Comparison of ENCODE assay signal across 21 cellular contexts in the genomic region with DNA sequence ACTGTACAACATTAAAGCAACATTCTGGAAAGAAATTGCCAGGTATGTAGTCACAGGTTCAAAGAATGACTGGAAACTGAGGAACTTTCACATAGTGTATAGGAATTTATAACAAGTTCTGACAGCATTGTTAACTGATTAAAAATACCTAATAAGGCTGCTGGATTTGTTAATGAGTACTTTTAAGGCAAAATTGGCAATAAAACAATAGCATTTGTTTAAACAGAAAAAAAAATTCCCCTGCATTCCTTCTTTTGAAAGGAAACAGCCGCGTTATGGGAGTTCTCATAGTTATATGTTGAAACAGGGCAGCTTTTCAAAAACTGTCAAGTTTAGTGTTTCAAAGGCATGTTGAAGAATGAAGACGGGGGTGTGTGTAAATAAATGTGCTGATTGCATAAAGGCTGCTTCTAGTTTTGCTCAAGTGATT.
DNase-seq lines count a peak whose midpoint lies in the region; ATAC-seq and TF ChIP-seq lines count a peak whose summit lies in the region.
"Had no signal": no experiment of that assay in that cellular context is flagged by ENCODE, and none has a peak within 500 bp of the region (broad histone marks: within the 10 kb centered on the region; RNA-seq: fewer than 3 reads in every experiment).

No MANE protein-coding gene starts in this region.

- peaks cover 1% of the 10 kb centered on the region for H3K27me3 Mint-ChIP-seq in glutamatergic neuron (ENCODE audit: unreplicated experiment)
- H3K27me3 Mint-ChIP-seq: activated CD4-positive, alpha-beta memory T cell treated with anti-CD3 and anti-CD28 coated beads for 36 hours; activated naive CD8-positive, alpha-beta T cell; stimulated activated naive B cell treated with anti-CD40 and anti-IgM and Interleukin-4, amounts not matched to agents 10 μg/mL and 1 μg/mL and 100 μg/mL, for 72 hours had no signal

- H3K4me3 Mint-ChIP-seq in glutamatergic neuron (ENCODE audit: unreplicated experiment), result no peak overlapping the region
- H3K4me3 Mint-ChIP-seq: activated CD4-positive, alpha-beta memory T cell treated with anti-CD3 and anti-CD28 coated beads for 36 hours; activated naive CD8-positive, alpha-beta T cell; activated T-cell treated with anti-CD3 and anti-CD28 coated beads, Interleukin-2, amount 50 U/mL, for 4 hours; stimulated activated naive B cell treated with anti-CD40 and anti-IgM and Interleukin-4, amounts not matched to agents 10 μg/mL and 1 μg/mL and 100 μg/mL, for 72 hours had no signal

- no peaks in the 10 kb centered on the region for H3K4me1 ChIP-seq in lower lobe of right lung
- H3K4me1 ChIP-seq in smooth muscle cell (ENCODE audit: low read depth), result no peaks in the 10 kb centered on the region
- H3K4me1 ChIP-seq: heart left ventricle had no signal

- H3K9me3 ChIP-seq in lower lobe of right lung, result no peaks in the 10 kb centered on the region
- no peaks in the 10 kb centered on the region for H3K9me3 ChIP-seq in smooth muscle cell (replicated peaks; ENCODE audit: low read depth)
- H3K9me3 ChIP-seq: heart left ventricle had no signal

- intact Hi-C loops in lower lobe of right lung (cut with DNase I), result no loop called here

- no peak overlapping the region for H2AFZ ChIP-seq in smooth muscle cell (ENCODE audit: low read depth)

- H3K27ac ChIP-seq in lower lobe of right lung (no peak overlapping the region), smooth muscle cell (ENCODE audit: low read depth) (peak overlapping the region; percentile 8)
- H3K27ac ChIP-seq: heart left ventricle, tibial nerve had no signal

- no peak overlapping the region for H3K9ac ChIP-seq in smooth muscle cell (ENCODE audit: low read depth)

- no peaks in the 10 kb centered on the region for H3K36me3 ChIP-seq in lower lobe of right lung
- no peaks in the 10 kb centered on the region for H3K36me3 ChIP-seq in smooth muscle cell (ENCODE audit: low read depth)
- H3K36me3 ChIP-seq: heart left ventricle, tibial nerve had no signal

- H3K27ac Mint-ChIP-seq in glutamatergic neuron (ENCODE audit: unreplicated experiment), result no peak overlapping the region
- H3K27ac Mint-ChIP-seq: activated CD4-positive, alpha-beta memory T cell treated with anti-CD3 and anti-CD28 coated beads for 36 hours; activated naive CD8-positive, alpha-beta T cell; stimulated activated naive B cell treated with anti-CD40 and anti-IgM and Interleukin-4, amounts not matched to agents 10 μg/mL and 1 μg/mL and 100 μg/mL, for 72 hours had no signal

- H3K4me1 Mint-ChIP-seq in glutamatergic neuron (ENCODE audit: low read depth, unreplicated experiment), result no peaks in the 10 kb centered on the region
- H3K4me1 Mint-ChIP-seq: stimulated activated naive B cell treated with anti-CD40 and anti-IgM and Interleukin-4, amounts not matched to agents 10 μg/mL and 1 μg/mL and 100 μg/mL, for 72 hours had no signal

- no peaks in the 10 kb centered on the region for H3K79me2 ChIP-seq in smooth muscle cell (ENCODE audit: low read depth)

- ATAC-seq in lower lobe of right lung (peak; percentile 53 to 84), GM18517 (IDR thresholded peaks at IDR 0.05; ENCODE audit: unreplicated experiment) (no peak)
- ATAC-seq: activated T-cell treated with anti-CD3 and anti-CD28 coated beads, Interleukin-2, amount 50 U/mL, for 4 hours; heart left ventricle; HepG2; stimulated activated naive B cell treated with anti-CD40 and anti-IgM and Interleukin-4, amounts not matched to agents 10 μg/mL and 1 μg/mL and 100 μg/mL, for 72 hours had no signal

- 56% methylated on average over 3 of the region's 3 CpGs for WGBS in smooth muscle cell (ENCODE audit: low lambda C conversion rate)

- no peaks in the 10 kb centered on the region for H4K20me1 ChIP-seq in smooth muscle cell (ENCODE audit: low read depth)

- H3K4me2 ChIP-seq in smooth muscle cell, result no peak overlapping the region

- DNase-seq in LHCN-M2 (ENCODE audit: low read depth), result peak; percentile 7
- DNase-seq in epithelial cell of esophagus (ENCODE audit: low read depth), result peak; percentile 85
- no peak for DNase-seq in lower lobe of right lung
- DNase-seq in smooth muscle cell (lab: John Stamatoyannopoulos, UW; ENCODE audit: unreplicated experiment), result no peak
- no peak for DNase-seq in NAMALWA (ENCODE audit: low spot score)
- DNase-seq in glutamatergic neuron, result no peak
- DNase-seq in effector CD8-positive, alpha-beta T cell (lab: John Stamatoyannopoulos, UW), result no peak
- DNase-seq: activated CD4-positive, alpha-beta memory T cell treated with anti-CD3 and anti-CD28 coated beads for 36 hours; activated T-cell treated with anti-CD3 and anti-CD28 coated beads, Interleukin-2, amount 50 U/mL, for 4 hours; cerebellar nuclear complex; DND-41; heart left ventricle; kidney; NCI-H2081 treated with DMSO at 0.1 percent for 48 hours; NCI-H524; posterior cingulate gyrus; stimulated activated naive B cell treated with anti-CD40 and anti-IgM and Interleukin-4, amounts not matched to agents 10 μg/mL and 1 μg/mL and 100 μg/mL, for 72 hours had no signal

- H3K27me3 ChIP-seq in lower lobe of right lung (ENCODE audit: low read depth) (no peaks in the 10 kb centered on the region), smooth muscle cell (ENCODE audit: low read depth) (no peaks in the 10 kb centered on the region)
- H3K27me3 ChIP-seq: heart left ventricle, tibial nerve had no signal

- TF ChIP-seq CTCF in epithelial cell of esophagus (IDR thresholded peaks at IDR 0.05; ENCODE audit: insufficient read depth, low read depth, low read length, missing control alignments) (no peak), lower lobe of right lung (IDR thresholded peaks at IDR 0.05) (no peak), smooth muscle cell (IDR thresholded peaks at IDR 0.05; ENCODE audit: borderline replicate concordance, insufficient read depth, poor library complexity, severe bottlenecking) (no peak), glutamatergic neuron (IDR thresholded peaks at IDR 0.05; ENCODE audit: partially characterized antibody, unreplicated experiment) (no peak)

- H3K9me3 Mint-ChIP-seq in glutamatergic neuron (ENCODE audit: unreplicated experiment), result no peaks in the 10 kb centered on the region
- H3K9me3 Mint-ChIP-seq: activated CD4-positive, alpha-beta memory T cell treated with anti-CD3 and anti-CD28 coated beads for 36 hours; activated T-cell treated with anti-CD3 and anti-CD28 coated beads, Interleukin-2, amount 50 U/mL, for 4 hours had no signal

- no peaks in the 10 kb centered on the region for H3F3A ChIP-seq in smooth muscle cell (ENCODE audit: low read depth)

- H3K36me3 Mint-ChIP-seq in glutamatergic neuron (ENCODE audit: unreplicated experiment), result no peaks in the 10 kb centered on the region
- H3K36me3 Mint-ChIP-seq: activated CD4-positive, alpha-beta memory T cell treated with anti-CD3 and anti-CD28 coated beads for 36 hours; activated naive CD8-positive, alpha-beta T cell; stimulated activated naive B cell treated with anti-CD40 and anti-IgM and Interleukin-4, amounts not matched to agents 10 μg/mL and 1 μg/mL and 100 μg/mL, for 72 hours had no signal

- no peak overlapping the region for H3K4me3 ChIP-seq in epithelial cell of esophagus (ENCODE audit: low read length)
- H3K4me3 ChIP-seq in lower lobe of right lung, result no peak overlapping the region
- no peak overlapping the region for H3K4me3 ChIP-seq in smooth muscle cell
- H3K4me3 ChIP-seq: heart left ventricle, tibial nerve had no signal

Comparison
In these comparisons a context has a peak if more than half of its experiments do, and no peak if none do; other contexts are left out.
1. DNase-seq: peak in LHCN-M2 (single experiment) and epithelial cell of esophagus (single experiment); none in lower lobe of right lung (single experiment), smooth muscle cell (single experiment), NAMALWA (single experiment), glutamatergic neuron (single experiment) and effector CD8-positive, alpha-beta T cell (single experiment).